In genomic region chr13:30734434-30734833, GRCh38 we compare ENCODE assay signal across 12 cellular contexts. TPM values are rescaled to one million over a fixed set of nuclear protein-coding genes. Genes with fewer than 3 reads are reported as not detected.
DNase-seq lines count a peak whose midpoint lies in the region; ATAC-seq and TF ChIP-seq lines count a peak whose summit lies in the region.
"Had no signal": no experiment of that assay in that cellular context is flagged by ENCODE, and none has a peak within 500 bp of the region (broad histone marks: within the 10 kb centered on the region; RNA-seq: fewer than 3 reads in every experiment).

No MANE protein-coding gene starts in this region.

- peak overlapping the region; percentile 81 for H3K27ac Mint-ChIP-seq in CD4-positive, alpha-beta T cell
- peak overlapping the region; percentile 44 for H3K27ac Mint-ChIP-seq in activated T-helper 2 cell treated with anti-CD3 and anti-CD28 coated beads, Interferon-gamma antibody, Interleukin-2, Interleukin-4, amounts not matched to agents 10 μg/mL and 5 μg/mL and 100 μg/mL, durations not matched to agents 14 hours and 24 hours and 36 hours
- H3K27ac Mint-ChIP-seq: H9 had no signal

- DNase-seq in CD4-positive, alpha-beta T cell: no peak
- DNase-seq in HT1080 (ENCODE audit: low read depth) (peak; percentile 38), kidney epithelial cell (ENCODE audit: low read depth) (peak; percentile 69), H7 (no peak), putamen (ENCODE audit: low spot score) (no peak), iPS-NIHi7 (ENCODE audit: extremely low spot score) (no peak)
- no peak for DNase-seq in activated T-helper 2 cell treated with anti-CD3 and anti-CD28 coated beads, Interferon-gamma antibody, Interleukin-2, Interleukin-4, amounts not matched to agents 10 μg/mL and 5 μg/mL and 100 μg/mL, durations not matched to agents 14 hours and 24 hours and 36 hours (ENCODE audit: low spot score)
- DNase-seq: DMS53; H9; stimulated activated CD4-positive, alpha-beta T cell treated with anti-CD3 and anti-CD28 coated beads, Interleukin-12 subunit alpha, Interleukin-12 subunit beta, amount 100 ng/mL, for 4 hours had no signal

- H3K4me3 ChIP-seq in kidney epithelial cell (ENCODE audit: low read depth, low read length): no peak overlapping the region
- H3K4me3 ChIP-seq in H7 (ENCODE audit: insufficient read depth, low read depth, low read length): no peak overlapping the region

- H3K36me3 ChIP-seq in kidney epithelial cell (ENCODE audit: control insufficient read depth, insufficient read depth, low read length): no peaks in the 10 kb centered on the region
- no peaks in the 10 kb centered on the region for H3K36me3 ChIP-seq in H7 (replicated peaks; ENCODE audit: control insufficient read depth, insufficient read depth, low read length)

- POLR2A ChIA-PET in CD4-positive, alpha-beta T cell (lab: Charles Lee): interaction anchor here (1.3 to 3.8 kb wide), 2 partner anchors 9 to 117 kb away, joined by 4 to 24 read pairs; partner anchors contain the start of gene USPL1

- H3K27me3 Mint-ChIP-seq in CD4-positive, alpha-beta T cell: no peaks in the 10 kb centered on the region
- peaks cover 2% of the 10 kb centered on the region for H3K27me3 Mint-ChIP-seq in activated T-helper 2 cell treated with anti-CD3 and anti-CD28 coated beads, Interferon-gamma antibody, Interleukin-2, Interleukin-4, amounts not matched to agents 10 μg/mL and 5 μg/mL and 100 μg/mL, durations not matched to agents 14 hours and 24 hours and 36 hours (ENCODE audit: low read depth)

- TF ChIP-seq CTCF in CD4-positive, alpha-beta T cell (IDR thresholded peaks at IDR 0.05): no peak
- no peak for TF ChIP-seq CTCF in kidney epithelial cell (IDR thresholded peaks at IDR 0.05; ENCODE audit: insufficient read depth, low read length, poor library complexity, severe bottlenecking)

- H3K9me3 Mint-ChIP-seq in CD4-positive, alpha-beta T cell: no peaks in the 10 kb centered on the region
- H3K9me3 Mint-ChIP-seq in activated T-helper 2 cell treated with anti-CD3 and anti-CD28 coated beads, Interferon-gamma antibody, Interleukin-2, Interleukin-4, amounts not matched to agents 10 μg/mL and 5 μg/mL and 100 μg/mL, durations not matched to agents 14 hours and 24 hours and 36 hours: no peaks in the 10 kb centered on the region
- H3K9me3 Mint-ChIP-seq: H9 had no signal

- no peak overlapping the region for H3K27ac ChIP-seq in CD4-positive, alpha-beta T cell (ENCODE audit: low read depth, low read length)

- no peaks in the 10 kb centered on the region for H3K9me3 ChIP-seq in CD4-positive, alpha-beta T cell (ENCODE audit: control insufficient read depth, low read length)

- ATAC-seq in CD4-positive, alpha-beta T cell (ENCODE audit: poor library complexity): no peak
- no peak for ATAC-seq in GM21825 (IDR thresholded peaks at IDR 0.05; ENCODE audit: unreplicated experiment)

- intact Hi-C loops in CD4-positive, alpha-beta T cell (cut with DNase I, micrococcal nuclease): no loop called here
- intact Hi-C loops in activated T-helper 2 cell treated with anti-CD3 and anti-CD28 coated beads, Interferon-gamma antibody, Interleukin-2, Interleukin-4, amounts not matched to agents 10 μg/mL and 5 μg/mL and 100 μg/mL, durations not matched to agents 14 hours and 24 hours and 36 hours (cut with micrococcal nuclease): no loop called here

- no peaks in the 10 kb centered on the region for H3K27me3 ChIP-seq in CD4-positive, alpha-beta T cell (ENCODE audit: control insufficient read depth, insufficient read depth, low read length)
- H3K27me3 ChIP-seq in kidney epithelial cell (ENCODE audit: control insufficient read depth, insufficient read depth, low read length) (no peaks in the 10 kb centered on the region), H7 (ENCODE audit: control insufficient read depth, insufficient read depth, low read length) (no peaks in the 10 kb centered on the region)

- CTCF ChIA-PET in CD4-positive, alpha-beta T cell (lab: Charles Lee): no interaction called here

- no peaks in the 10 kb centered on the region for H3K36me3 Mint-ChIP-seq in CD4-positive, alpha-beta T cell (ENCODE audit: low read depth)
- H3K36me3 Mint-ChIP-seq in activated T-helper 2 cell treated with anti-CD3 and anti-CD28 coated beads, Interferon-gamma antibody, Interleukin-2, Interleukin-4, amounts not matched to agents 10 μg/mL and 5 μg/mL and 100 μg/mL, durations not matched to agents 14 hours and 24 hours and 36 hours (ENCODE audit: low read depth): peaks cover 6% of the 10 kb centered on the region

- H3K4me3 Mint-ChIP-seq in CD4-positive, alpha-beta T cell: peak overlapping the region; percentile 52
- H3K4me3 Mint-ChIP-seq in activated T-helper 2 cell treated with anti-CD3 and anti-CD28 coated beads, Interferon-gamma antibody, Interleukin-2, Interleukin-4, amounts not matched to agents 10 μg/mL and 5 μg/mL and 100 μg/mL, durations not matched to agents 14 hours and 24 hours and 36 hours (ENCODE audit: low read depth): peak overlapping the region; percentile 91
- H3K4me3 Mint-ChIP-seq: H9 had no signal

- H3K4me1 Mint-ChIP-seq in CD4-positive, alpha-beta T cell (ENCODE audit: low read depth): peaks cover 65% of the 10 kb centered on the region
- peaks cover 51% of the 10 kb centered on the region for H3K4me1 Mint-ChIP-seq in activated T-helper 2 cell treated with anti-CD3 and anti-CD28 coated beads, Interferon-gamma antibody, Interleukin-2, Interleukin-4, amounts not matched to agents 10 μg/mL and 5 μg/mL and 100 μg/mL, durations not matched to agents 14 hours and 24 hours and 36 hours (ENCODE audit: low read depth)

RNA-seq across cellular contexts. Expression of gene ALOX5AP, which starts 0.9 kb away (rescaled TPM):
- total RNA-seq in CD4-positive, alpha-beta T cell: 10 to 100 TPM; 16.5 to 19.0 TPM
- 1.0 TPM in 1 of 2 replicates, not detected in the other for total RNA-seq in HT1080 (2014; rRNA removed; shearing (Covaris generic))
- 0.31 and 0.42 TPM in 2 replicates for polyA plus RNA-seq in HT1080 (2015; cell fraction: cytosol; rRNA removed)
- not detected in 2 replicates for polyA plus RNA-seq in HT1080 (2015; cell fraction: nucleus; rRNA removed)
- total RNA-seq in activated T-helper 2 cell treated with anti-CD3 and anti-CD28 coated beads, Interferon-gamma antibody, Interleukin-2, Interleukin-4, amounts not matched to agents 10 μg/mL and 5 μg/mL and 100 μg/mL, durations not matched to agents 14 hours and 24 hours and 36 hours: 40.9 and 43.9 TPM in 2 replicates
- 85.4 and 96.0 TPM in 2 replicates for total RNA-seq in kidney epithelial cell
- total RNA-seq in H7 (2014; rRNA removed; shearing (Covaris generic)): not detected in 2 replicates
- total RNA-seq: H9, myocyte had no signal

Comparison
In these comparisons a context has a peak if more than half of its experiments do, and no peak if none do; other contexts are left out.
1. DNase-seq: peak in HT1080 (single experiment) and kidney epithelial cell (single experiment); none in CD4-positive, alpha-beta T cell (0 of 10), activated T-helper 2 cell treated with anti-CD3 and anti-CD28 coated beads, Interferon-gamma antibody, Interleukin-2, Interleukin-4, amounts not matched to agents 10 μg/mL and 5 μg/mL and 100 μg/mL, durations not matched to agents 14 hours and 24 hours and 36 hours (single experiment), H7 (single experiment), putamen (single experiment) and iPS-NIHi7 (single experiment).